ENCODE assay signal across 11 cellular contexts in genomic region chr11:108224908-108225786, GRCh38. TPM values are rescaled to one million over a fixed set of nuclear protein-coding genes. Genes with fewer than 3 reads are reported as not detected.
DNase-seq lines count a peak whose midpoint lies in the region; ATAC-seq, FAIRE-seq and TF ChIP-seq lines count a peak whose summit lies in the region.
"Had no signal": no experiment of that assay in that cellular context is flagged by ENCODE, and none has a peak within 500 bp of the region (broad histone marks: within the 10 kb centered on the region; RNA-seq: fewer than 3 reads in every experiment).

No MANE protein-coding gene starts in this region.

- H3K4me3 Mint-ChIP-seq in activated B cell treated with CpG ODN at 0.5 μM for 24 hours = no peak overlapping the region
- H3K4me3 Mint-ChIP-seq: stimulated activated naive CD8-positive, alpha-beta T cell treated with anti-CD3 and anti-CD28 coated beads, Interleukin-15, Interleukin-2, amounts not matched to agents 100 ng/mL and 50 ng/mL, for 24 hours had no signal

- POLR2A ChIA-PET in activated B cell treated with CpG ODN at 0.5 μM for 24 hours (lab: Charles Lee) = interaction anchor here (0.6 to 8.9 kb wide), 4 partner anchors 13 to 440 kb away, joined by 3 to 210 read pairs (median 5); partner anchors contain the start of gene DDX10

- peak; percentile 2 for ATAC-seq in activated B cell treated with CpG ODN at 0.5 μM for 24 hours (ENCODE audit: low read depth)

- H3K27ac Mint-ChIP-seq in activated B cell treated with CpG ODN at 0.5 μM for 24 hours = no peak overlapping the region

- H3K36me3 ChIP-seq in iPS-18a (ENCODE audit: control insufficient read depth, low read depth, low read length) (peaks cover 23% of the 10 kb centered on the region), thymus (ENCODE audit: control insufficient read depth, insufficient read depth) (peaks cover 3% of the 10 kb centered on the region)

- H3K27me3 Mint-ChIP-seq in activated B cell treated with CpG ODN at 0.5 μM for 24 hours = no peaks in the 10 kb centered on the region
- H3K27me3 Mint-ChIP-seq: stimulated activated naive CD8-positive, alpha-beta T cell treated with anti-CD3 and anti-CD28 coated beads, Interleukin-15, Interleukin-2, amounts not matched to agents 100 ng/mL and 50 ng/mL, for 24 hours had no signal

- H3K4me3 ChIP-seq in iPS-18a (ENCODE audit: low read length) (peak overlapping the region; percentile 98), thymus (ENCODE audit: low read length) (peak overlapping the region; percentile 14)

- H3K27me3 ChIP-seq in iPS-18a (ENCODE audit: control insufficient read depth, insufficient read depth, low read length) (no peaks in the 10 kb centered on the region), thymus (ENCODE audit: control insufficient read depth, insufficient read depth) (no peaks in the 10 kb centered on the region)

- intact Hi-C loops in activated B cell treated with CpG ODN at 0.5 μM for 24 hours (cut with micrococcal nuclease) = loop anchor here (1.0 to 10.0 kb wide), 3 partner anchors 104 to 768 kb away; partner anchors contain the start of genes ACAT1, CWF19L2 and POGLUT3

- H3K4me1 ChIP-seq in iPS-18a (ENCODE audit: control insufficient read depth, low read depth, low read length) (peaks cover 28% of the 10 kb centered on the region), thymus (ENCODE audit: control insufficient read depth, insufficient read depth, low read length) (peaks cover 9% of the 10 kb centered on the region)

- CTCF ChIA-PET in activated B cell treated with CpG ODN at 0.5 μM for 24 hours (lab: Charles Lee) = interaction anchor here (1.5 kb wide), 1 partner anchor 11 kb away, joined by 9 read pairs; no protein-coding TSS in a partner anchor

- H3K4me1 Mint-ChIP-seq in activated B cell treated with CpG ODN at 0.5 μM for 24 hours = peaks cover 37% of the 10 kb centered on the region

- TF ChIP-seq CTCF in activated B cell treated with CpG ODN at 0.5 μM for 24 hours (IDR thresholded peaks at IDR 0.05) = no peak

- no peak for FAIRE-seq in frontal cortex (lab: Jason Lieb, UNC)
- no peak for FAIRE-seq in RCC 7860 (lab: Jason Lieb, UNC)

- no peaks in the 10 kb centered on the region for H3K9me3 Mint-ChIP-seq in activated B cell treated with CpG ODN at 0.5 μM for 24 hours
- H3K9me3 Mint-ChIP-seq: stimulated activated naive CD8-positive, alpha-beta T cell treated with anti-CD3 and anti-CD28 coated beads, Interleukin-15, Interleukin-2, amounts not matched to agents 100 ng/mL and 50 ng/mL, for 24 hours had no signal

- H3K27ac ChIP-seq in iPS-18a (ENCODE audit: low read length) = no peak overlapping the region
- peak overlapping the region; percentile 77 for H3K27ac ChIP-seq in thymus (ENCODE audit: low read depth)

- H3K36me3 Mint-ChIP-seq in activated B cell treated with CpG ODN at 0.5 μM for 24 hours (ENCODE audit: low read depth) = peaks cover 52% of the 10 kb centered on the region

- H3K9me3 ChIP-seq in iPS-18a (ENCODE audit: control insufficient read depth, low read depth, low read length) (no peaks in the 10 kb centered on the region), thymus (ENCODE audit: control insufficient read depth) (no peaks in the 10 kb centered on the region)
- H3K9me3 ChIP-seq: Caco-2 had no signal

- peak; percentile 33 for DNase-seq in activated naive CD4-positive, alpha-beta T cell treated with Interleukin-2 at 50 U/mL for 16 hours
- no peak for DNase-seq in activated naive CD4-positive, alpha-beta T cell (lab: John Stamatoyannopoulos, UW)
- DNase-seq in activated B cell treated with CpG ODN at 0.5 μM for 24 hours (peak; percentile 23), frontal cortex (ENCODE audit: low spot score in 2 of 2) (no peak), NCI-H82 treated with DMSO at 0.1 percent for 48 hours (lab: John Stamatoyannopoulos, UW; ENCODE audit: unreplicated experiment) (no peak), RCC 7860 (ENCODE audit: low spot score) (no peak)
- DNase-seq: Caco-2, NCI-H345 had no signal

- H3K9ac ChIP-seq in iPS-18a (ENCODE audit: low read length) = peak overlapping the region; percentile 13

- WGBS in thymus = 92% methylated on average over 14 of the region's 14 CpGs

RNA-seq across cellular contexts. Expression of gene ATM, which starts 2.3 kb away (rescaled TPM):
- 164 and 184 TPM in 2 replicates for total RNA-seq in activated B cell treated with CpG ODN at 0.5 μM for 24 hours
- polyA plus RNA-seq in thymus = 55.0 TPM
- total RNA-seq in frontal cortex = 134 TPM

RNA-seq across cellular contexts. Expression of gene NPAT, which starts 2.7 kb away (rescaled TPM):
- total RNA-seq in activated B cell treated with CpG ODN at 0.5 μM for 24 hours (34.4 and 38.1 TPM in 2 replicates), frontal cortex (33.4 TPM)
- 8.8 TPM for polyA plus RNA-seq in thymus

Comparison
In these comparisons a context has a peak if more than half of its experiments do, and no peak if none do; other contexts are left out.
1. DNase-seq: peak in activated naive CD4-positive, alpha-beta T cell treated with Interleukin-2 at 50 U/mL for 16 hours (single experiment) and activated B cell treated with CpG ODN at 0.5 μM for 24 hours (single experiment); none in activated naive CD4-positive, alpha-beta T cell (0 of 4), frontal cortex (0 of 2), NCI-H82 treated with DMSO at 0.1 percent for 48 hours (single experiment) and RCC 7860 (single experiment).